ENCODE assay signal across 1 cellular context in genomic region chr1:212366901-212367300, GRCh38.
TF ChIP-seq lines count a peak whose summit lies in the region.

No MANE protein-coding gene starts in this region.

TF ChIP-seq in IMR-90, 13 proteins besides CTCF, POLR2A, EP300 and RAD21:
- TF ChIP-seq CHD1 (IDR thresholded peaks at IDR 0.05; ENCODE audit: low read depth, low read length): no peak
- no peak for TF ChIP-seq MAZ (IDR thresholded peaks at IDR 0.05; ENCODE audit: borderline replicate concordance, low read depth, low read length)
- TF ChIP-seq SMC3 (IDR thresholded peaks at IDR 0.05; ENCODE audit: low read depth, low read length): no peak
- no peak for TF ChIP-seq ELK1 (IDR thresholded peaks at IDR 0.05; ENCODE audit: borderline replicate concordance, low read depth, low read length)
- no peak for TF ChIP-seq RFX5 (IDR thresholded peaks at IDR 0.05; ENCODE audit: low read depth, low read length)
- no peak for TF ChIP-seq CEBPB (IDR thresholded peaks at IDR 0.05; ENCODE audit: low read depth, low read length)
- no peak for TF ChIP-seq MAFK (IDR thresholded peaks at IDR 0.05; ENCODE audit: low read depth, low read length)
- TF ChIP-seq USF2 (IDR thresholded peaks at IDR 0.05; ENCODE audit: low read depth, low read length): no peak
- no peak for TF ChIP-seq RCOR1 (IDR thresholded peaks at IDR 0.05; ENCODE audit: insufficient replicate concordance, low read length)
- no peak for TF ChIP-seq MXI1 (IDR thresholded peaks at IDR 0.05; ENCODE audit: borderline replicate concordance, low read depth, low read length)
- TF ChIP-seq FOS (IDR thresholded peaks at IDR 0.05; ENCODE audit: low read depth, low read length): no peak
- TF ChIP-seq NFE2L2 (IDR thresholded peaks at IDR 0.05; ENCODE audit: low read depth, low read length): no peak
- no peak for TF ChIP-seq BHLHE40 (IDR thresholded peaks at IDR 0.05; ENCODE audit: low read depth, low read length)
TF ChIP-seq in IMR-90: peak in this region for 0.
